In the genomic region with DNA sequence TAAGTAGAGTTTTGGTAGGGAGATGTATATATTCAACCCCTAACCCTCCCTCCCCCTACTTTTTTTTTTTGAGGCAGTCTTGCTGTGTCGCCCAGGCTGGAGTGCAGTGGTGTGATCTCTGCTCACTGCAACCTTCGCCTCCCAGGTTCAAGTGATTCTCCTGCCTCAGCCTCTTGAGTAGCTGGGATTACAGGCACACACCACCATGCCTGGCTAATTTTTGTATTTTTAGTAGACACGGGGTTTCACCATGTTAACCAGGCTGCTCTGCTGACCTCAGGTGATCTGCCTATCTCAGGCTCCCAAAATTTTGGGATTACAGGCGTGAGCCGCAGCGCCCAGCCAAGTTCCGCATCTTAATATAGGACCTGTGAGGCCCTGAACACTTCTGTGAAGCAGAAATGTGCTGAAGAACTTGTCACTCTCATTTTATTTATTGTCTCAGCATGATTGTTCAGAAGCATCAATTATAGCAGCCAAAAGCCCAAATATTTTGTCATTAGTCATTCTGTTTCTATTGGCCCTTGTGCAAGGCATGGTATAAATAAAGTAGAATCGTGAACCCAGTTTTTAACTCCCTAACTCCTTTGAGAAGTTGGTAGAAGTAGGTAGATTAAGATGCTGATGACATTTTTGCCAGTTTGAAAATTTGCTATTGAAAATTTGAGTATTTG, we compare ENCODE assay signal across 16 cellular contexts. TPM values are rescaled to one million over a fixed set of nuclear protein-coding genes. Genes with fewer than 3 reads are reported as not detected.
DNase-seq lines count a peak whose midpoint lies in the region; ATAC-seq, FAIRE-seq and TF ChIP-seq lines count a peak whose summit lies in the region.
"Had no signal": no experiment of that assay in that cellular context is flagged by ENCODE, and none has a peak within 500 bp of the region (broad histone marks: within the 10 kb centered on the region; RNA-seq: fewer than 3 reads in every experiment).

No MANE protein-coding gene starts in this region.

- H3K4me2 ChIP-seq in fibroblast of lung (ENCODE audit: extremely low read depth, insufficient read depth, low read length), result peak overlapping the region; percentile 54
- H3K4me2 ChIP-seq in osteoblast (ENCODE audit: insufficient read depth, low read length), result peak overlapping the region; percentile 42
- no peak overlapping the region for H3K4me2 ChIP-seq in HepG2 (ENCODE audit: low read depth, low read length)

- H3K9me3 ChIP-seq in fibroblast of lung (ENCODE audit: control insufficient read depth, insufficient read depth, low read depth, low read length) (no peaks in the 10 kb centered on the region), osteoblast (ENCODE audit: low read depth, low read length) (no peaks in the 10 kb centered on the region), uterus (no peaks in the 10 kb centered on the region), HepG2 (ENCODE audit: low read length) (no peaks in the 10 kb centered on the region)

- H3K4me1 ChIP-seq in fibroblast of lung (ENCODE audit: control insufficient read depth, extremely low read depth, insufficient read depth, low read length) (peaks cover 5% of the 10 kb centered on the region), osteoblast (ENCODE audit: insufficient read depth, low read length) (peaks cover 42% of the 10 kb centered on the region), uterus (peaks cover 6 to 38% of the 10 kb centered on the region in 2 donors), HepG2 (ENCODE audit: insufficient read depth, low read length) (no peaks in the 10 kb centered on the region)

- DNase-seq in activated T-cell treated with anti-CD3 and anti-CD28 coated beads, Interleukin-2, amount 50 U/mL, for 72 hours, result no peak
- DNase-seq in activated T-cell treated with anti-CD3 and anti-CD28 coated beads, Interleukin-2, amount 50 U/mL, for 48 hours, result no peak
- DNase-seq in fibroblast of lung (ENCODE audit: low read depth in 2 of 2) (no peak), osteoblast (ENCODE audit: insufficient read length, low spot score, missing footprints) (peak; percentile 30), uterus (no peak), HepG2 (ENCODE audit: low spot score) (no peak), HUDEP-2 (lab: John Stamatoyannopoulos, UW; ENCODE audit: unreplicated experiment in 76 of 76) (no peak), GM20000 (ENCODE audit: low spot score) (no peak)
- DNase-seq: 8988T; activated naive CD8-positive, alpha-beta T cell treated with anti-CD3 and anti-CD28 coated beads, Interleukin-2, amount 50 U/mL, for 24 hours; islet precursor cell; NCI-H2029 treated with DMSO at 0.1 percent for 48 hours; NCI-H526 had no signal

- TF ChIP-seq RAD21 in HepG2 (CRISPR knock-in tag; IDR thresholded peaks at IDR 0.05), result no peak

- no peaks in the 10 kb centered on the region for H3K27me3 Mint-ChIP-seq in activated T-cell treated with anti-CD3 and anti-CD28 coated beads, Interleukin-2, amount 50 U/mL, for 72 hours (ENCODE audit: low read depth)
- H3K27me3 Mint-ChIP-seq: activated naive CD8-positive, alpha-beta T cell treated with anti-CD3 and anti-CD28 coated beads, Interleukin-2, amount 50 U/mL, for 24 hours had no signal

- peak overlapping the region; percentile 38 for H3K27ac Mint-ChIP-seq in activated T-cell treated with anti-CD3 and anti-CD28 coated beads, Interleukin-2, amount 50 U/mL, for 72 hours
- H3K27ac Mint-ChIP-seq: activated naive CD8-positive, alpha-beta T cell treated with anti-CD3 and anti-CD28 coated beads, Interleukin-2, amount 50 U/mL, for 24 hours had no signal

- H4K20me1 ChIP-seq in fibroblast of lung (ENCODE audit: control insufficient read depth, extremely low read depth, insufficient read depth, low read length), result peaks cover 14% of the 10 kb centered on the region
- H4K20me1 ChIP-seq in osteoblast (ENCODE audit: insufficient read depth, low read length), result peaks cover 96% of the 10 kb centered on the region
- no peaks in the 10 kb centered on the region for H4K20me1 ChIP-seq in HepG2 (ENCODE audit: insufficient read depth, low read length)

- POLR2A ChIA-PET in HepG2 (lab: Yijun Ruan, JAX), result no interaction called here

- intact Hi-C loops in uterus (cut with DNase I; ENCODE audit: low total_unique reads), result no loop called here
- intact Hi-C loops in HepG2 (cut with micrococcal nuclease; ENCODE audit: unreplicated experiment), result no loop called here

- no peak overlapping the region for H2AFZ ChIP-seq in fibroblast of lung (ENCODE audit: low read length)
- no peak overlapping the region for H2AFZ ChIP-seq in osteoblast (ENCODE audit: low read length)
- no peak overlapping the region for H2AFZ ChIP-seq in HepG2 (ENCODE audit: low read length)

- no peak overlapping the region for H3K27ac ChIP-seq in fibroblast of lung (ENCODE audit: insufficient read depth, low read length)
- H3K27ac ChIP-seq in osteoblast (ENCODE audit: low read depth, low read length), result peak overlapping the region; percentile 14
- H3K27ac ChIP-seq in uterus, result peak overlapping the region; percentile 58 to 84
- H3K27ac ChIP-seq in HepG2 (ENCODE audit: extremely low read length, insufficient read depth, low read length), result no peak overlapping the region

- no peak overlapping the region for H3K9ac ChIP-seq in fibroblast of lung (ENCODE audit: insufficient read depth, low read length)
- H3K9ac ChIP-seq in HepG2 (ENCODE audit: insufficient read depth, low read depth, low read length), result no peak overlapping the region

- no peak for ATAC-seq in activated T-cell treated with anti-CD3 and anti-CD28 coated beads, Interleukin-2, amount 50 U/mL, for 72 hours (replicated peaks in 1 of 2)
- no peak for ATAC-seq in HepG2
- ATAC-seq: activated naive CD8-positive, alpha-beta T cell treated with anti-CD3 and anti-CD28 coated beads, Interleukin-2, amount 50 U/mL, for 24 hours had no signal

- TF ChIP-seq CTCF in fibroblast of lung (conservative IDR thresholded peaks at IDR 0.05 in 1 of 2, IDR thresholded peaks at IDR 0.05 in 1 of 2; ENCODE audit: low read depth in 1 of 2, low read length in 2 of 2) (no peak), osteoblast (IDR thresholded peaks at IDR 0.05; ENCODE audit: extremely low read depth, low read depth, low read length) (no peak), uterus (IDR thresholded peaks at IDR 0.05) (no peak), HepG2 (CRISPR knock-in tag; IDR thresholded peaks at IDR 0.05) (no peak), GM20000 (IDR thresholded peaks at IDR 0.05; ENCODE audit: extremely low read depth, missing control alignments) (no peak)

- H3K27me3 ChIP-seq in fibroblast of lung (ENCODE audit: control insufficient read depth, insufficient read depth, low read length) (no peaks in the 10 kb centered on the region), osteoblast (ENCODE audit: insufficient read depth, low read length) (no peaks in the 10 kb centered on the region), uterus (no peaks in the 10 kb centered on the region), HepG2 (ENCODE audit: control insufficient read depth in 1 of 2, insufficient read depth in 2 of 2, low read length in 2 of 2) (no peaks in the 10 kb centered on the region)

- H3K36me3 ChIP-seq in fibroblast of lung (ENCODE audit: control insufficient read depth, insufficient read depth, low read length) (no peaks in the 10 kb centered on the region), osteoblast (ENCODE audit: insufficient read depth, low read length) (peaks cover 19% of the 10 kb centered on the region), uterus (no peaks in the 10 kb centered on the region), HepG2 (replicated peaks in 1 of 2; ENCODE audit: control insufficient read depth in 1 of 2, insufficient read depth in 2 of 2, low read length in 2 of 2) (peaks cover 0 to 1% of the 10 kb centered on the region in 2 experiments; a peak in 1 of 5 replicates)

- no peak for FAIRE-seq in HepG2 (lab: Jason Lieb, UNC)
- FAIRE-seq: endometrium, TTC549 had no signal

- BruUV-seq in HepG2 (replicated peaks; lab: Mats Ljungman, UMichigan), result no TSS peak

- no peaks in the 10 kb centered on the region for H3K9me3 Mint-ChIP-seq in activated T-cell treated with anti-CD3 and anti-CD28 coated beads, Interleukin-2, amount 50 U/mL, for 72 hours
- H3K9me3 Mint-ChIP-seq: activated naive CD8-positive, alpha-beta T cell treated with anti-CD3 and anti-CD28 coated beads, Interleukin-2, amount 50 U/mL, for 24 hours had no signal

- H3K4me1 Mint-ChIP-seq in activated T-cell treated with anti-CD3 and anti-CD28 coated beads, Interleukin-2, amount 50 U/mL, for 72 hours (ENCODE audit: low read depth), result peaks cover 11% of the 10 kb centered on the region

- TF ChIP-seq EP300 in HepG2 (IDR thresholded peaks at IDR 0.05; ENCODE audit: low read depth in 2 of 2, low read length in 2 of 2) (no peak), HepG2 (CRISPR knock-in tag; IDR thresholded peaks at IDR 0.05; ENCODE audit: borderline replicate concordance) (no peak)

- TF ChIP-seq POLR2A in uterus (IDR thresholded peaks at IDR 0.05), result no peak
- TF ChIP-seq POLR2A in HepG2 (IDR thresholded peaks at IDR 0.05; ENCODE audit: insufficient read depth in 1 of 2, low read depth in 2 of 2, low read length in 2 of 2), result no peak

- H3K4me3 Mint-ChIP-seq in activated T-cell treated with anti-CD3 and anti-CD28 coated beads, Interleukin-2, amount 50 U/mL, for 72 hours, result no peak overlapping the region
- H3K4me3 Mint-ChIP-seq: activated naive CD8-positive, alpha-beta T cell treated with anti-CD3 and anti-CD28 coated beads, Interleukin-2, amount 50 U/mL, for 24 hours had no signal

- H3K79me2 ChIP-seq in fibroblast of lung (ENCODE audit: control insufficient read depth, insufficient read depth, low read length) (peaks cover 87% of the 10 kb centered on the region), osteoblast (ENCODE audit: insufficient read depth, low read length) (peaks cover 99% of the 10 kb centered on the region), HepG2 (ENCODE audit: insufficient read depth, low read length) (peaks cover 36% of the 10 kb centered on the region)

- in situ Hi-C loops in HepG2 (cut with HindIII; ENCODE audit: extremely low pct_ligation_motif_present, low pct_unique_long_range_greater_than_20kb), result no loop called here

- H3K36me3 Mint-ChIP-seq in activated T-cell treated with anti-CD3 and anti-CD28 coated beads, Interleukin-2, amount 50 U/mL, for 72 hours (ENCODE audit: insufficient read depth in 2 of 2), result peaks cover 0 to 4% of the 10 kb centered on the region in 2 donors

- CTCF ChIA-PET in HepG2 (lab: Yijun Ruan, JAX; ENCODE audit: low intra/inter-chr PET ratio, low total read pairs), result no interaction called here

- H3K4me3 ChIP-seq in fibroblast of lung (replicated peaks in 1 of 4; ENCODE audit: control extremely low read depth in 1 of 4, insufficient read depth in 1 of 4, low read depth in 3 of 4, low read length in 4 of 4) (no peak overlapping the region), osteoblast (ENCODE audit: insufficient read depth, low read length) (no peak overlapping the region), uterus (no peak overlapping the region), HepG2 (replicated peaks in 1 of 3; ENCODE audit: insufficient read depth in 1 of 3, low read depth in 2 of 3, low read length in 3 of 3) (no peak overlapping the region)

- 95% methylated on average over 8 of the region's 8 CpGs for WGBS in HepG2 (ENCODE audit: low lambda C conversion rate)

RNA-seq across cellular contexts. Expression of a gene that starts 19.4 kb away (rescaled TPM):
- total RNA-seq in activated T-cell treated with anti-CD3 and anti-CD28 coated beads, Interleukin-2, amount 50 U/mL, for 72 hours, result 10 to 100 TPM; 62.8 to 70.4 TPM
- total RNA-seq in fibroblast of lung (249 and 289 TPM in 2 replicates), osteoblast (627 and 634 TPM in 2 replicates), uterus (100 to 1,000 TPM; 294 to 674 (median 623) TPM), HepG2 (2016; rRNA removed; fragmentation: Illumina TruSeq; extraction: Trizol) (106 and 164 TPM in 2 replicates)
- polyA plus RNA-seq in fibroblast of lung (276 and 737 TPM in 2 replicates), HepG2 (2011; rRNA removed) (21.8 and 27.6 TPM in 2 replicates)
- polyA plus RNA-seq in fibroblast of lung (2012), result 439 and 919 TPM in 2 replicates
- 5.4 and 10.3 TPM in 2 replicates for polyA minus RNA-seq in fibroblast of lung (ENCODE audit: low replicate concordance)
- 28.2 and 36.3 TPM in 2 replicates for total RNA-seq in HepG2 (2016; cell fraction: cytosol; rRNA removed; fragmentation: Illumina TruSeq; extraction: Trizol; ENCODE audit: low read depth)
- 120 and 172 TPM in 2 replicates for total RNA-seq in HepG2 (2016; cell fraction: insoluble cytoplasmic fraction; rRNA removed; fragmentation: Illumina TruSeq; extraction: Trizol)
- 94.4 and 96.0 TPM in 2 replicates for total RNA-seq in HepG2 (2016; cell fraction: membrane; rRNA removed; fragmentation: Illumina TruSeq; extraction: Trizol)
- total RNA-seq in HepG2 (2016; cell fraction: nucleus; rRNA removed; fragmentation: Illumina TruSeq; extraction: Trizol), result 46.1 and 50.0 TPM in 2 replicates
- polyA plus RNA-seq in HepG2 (2011; cell fraction: cytosol; rRNA removed), result 11.0 and 20.0 TPM in 2 replicates
- 8.1 and 11.6 TPM in 2 replicates for polyA plus RNA-seq in HepG2 (2011; cell fraction: nucleus; rRNA removed)
- 74.6 and 95.1 TPM in 2 replicates for polyA plus RNA-seq in HepG2 (2012)
- polyA plus RNA-seq in HepG2 (2016; cell fraction: cytosol; fragmentation: Illumina TruSeq; extraction: Trizol; ENCODE audit: low read depth), result 77.0 and 95.4 TPM in 2 replicates
- polyA plus RNA-seq in HepG2 (2016; cell fraction: insoluble cytoplasmic fraction; fragmentation: Illumina TruSeq; extraction: Trizol; ENCODE audit: low read depth), result 263 and 281 TPM in 2 replicates
- polyA plus RNA-seq in HepG2 (2016; cell fraction: membrane; fragmentation: Illumina TruSeq; extraction: Trizol; ENCODE audit: low read depth), result 120 and 139 TPM in 2 replicates
- 108 and 109 TPM in 2 replicates for polyA plus RNA-seq in HepG2 (2016; cell fraction: nucleus; fragmentation: Illumina TruSeq; extraction: Trizol; ENCODE audit: insufficient read depth, low read depth)
- polyA minus RNA-seq in HepG2 (2011; rRNA and poly(A)+ RNA removed; ENCODE audit: low replicate concordance), result 1.3 and 4.9 TPM in 2 replicates
- polyA minus RNA-seq in HepG2 (2011; cell fraction: cytosol; rRNA and poly(A)+ RNA removed), result 15.3 and 15.9 TPM in 2 replicates
- 5.8 and 7.6 TPM in 2 replicates for polyA minus RNA-seq in HepG2 (2011; cell fraction: nucleus; rRNA and poly(A)+ RNA removed)

RNA-seq across cellular contexts. Expression of a gene that starts 58.1 kb away (rescaled TPM):
- 1 to 10 TPM in 1 of 2 donors, under 1 TPM in 1; 0.23 to 1.2 TPM for total RNA-seq in activated T-cell treated with anti-CD3 and anti-CD28 coated beads, Interleukin-2, amount 50 U/mL, for 72 hours
- total RNA-seq in fibroblast of lung (1.8 and 2.3 TPM in 2 replicates), osteoblast (1.8 and 2.9 TPM in 2 replicates), uterus (1 to 10 TPM; 1.5 to 5.1 (median 3.1) TPM), HepG2 (2016; rRNA removed; fragmentation: Illumina TruSeq; extraction: Trizol) (0.22 and 0.36 TPM in 2 replicates)
- polyA plus RNA-seq in fibroblast of lung (1.5 TPM in 2 replicates), HepG2 (2011; rRNA removed) (0.24 and 0.26 TPM in 2 replicates)
- polyA plus RNA-seq in fibroblast of lung (2012), result 1.3 and 1.9 TPM in 2 replicates
- polyA minus RNA-seq in fibroblast of lung (ENCODE audit: low replicate concordance), result not detected in 2 replicates
- 0.30 TPM in 1 of 2 replicates, not detected in the other for total RNA-seq in HepG2 (2016; cell fraction: cytosol; rRNA removed; fragmentation: Illumina TruSeq; extraction: Trizol; ENCODE audit: low read depth)
- 0.30 and 0.79 TPM in 2 replicates for total RNA-seq in HepG2 (2016; cell fraction: insoluble cytoplasmic fraction; rRNA removed; fragmentation: Illumina TruSeq; extraction: Trizol)
- total RNA-seq in HepG2 (2016; cell fraction: membrane; rRNA removed; fragmentation: Illumina TruSeq; extraction: Trizol), result 0.28 and 0.34 TPM in 2 replicates
- 0.19 and 0.44 TPM in 2 replicates for total RNA-seq in HepG2 (2016; cell fraction: nucleus; rRNA removed; fragmentation: Illumina TruSeq; extraction: Trizol)
- 0.28 and 0.32 TPM in 2 replicates for polyA plus RNA-seq in HepG2 (2011; cell fraction: cytosol; rRNA removed)
- polyA plus RNA-seq in HepG2 (2011; cell fraction: nucleus; rRNA removed), result 0.11 and 0.23 TPM in 2 replicates
- 0.15 and 0.31 TPM in 2 replicates for polyA plus RNA-seq in HepG2 (2012)
- 0.11 and 0.23 TPM in 2 replicates for polyA plus RNA-seq in HepG2 (2016; cell fraction: cytosol; fragmentation: Illumina TruSeq; extraction: Trizol; ENCODE audit: low read depth)
- 0.26 and 0.56 TPM in 2 replicates for polyA plus RNA-seq in HepG2 (2016; cell fraction: insoluble cytoplasmic fraction; fragmentation: Illumina TruSeq; extraction: Trizol; ENCODE audit: low read depth)
- 0.26 and 0.31 TPM in 2 replicates for polyA plus RNA-seq in HepG2 (2016; cell fraction: membrane; fragmentation: Illumina TruSeq; extraction: Trizol; ENCODE audit: low read depth)
- polyA plus RNA-seq in HepG2 (2016; cell fraction: nucleus; fragmentation: Illumina TruSeq; extraction: Trizol; ENCODE audit: insufficient read depth, low read depth), result 0.21 and 0.27 TPM in 2 replicates
- 0.42 and 1.2 TPM in 2 replicates for polyA minus RNA-seq in HepG2 (2011; rRNA and poly(A)+ RNA removed; ENCODE audit: low replicate concordance)
- not detected in 2 replicates for polyA minus RNA-seq in HepG2 (2011; cell fraction: cytosol; rRNA and poly(A)+ RNA removed)
- polyA minus RNA-seq in HepG2 (2011; cell fraction: nucleus; rRNA and poly(A)+ RNA removed), result 0.25 TPM in 1 of 2 replicates, not detected in the other
- total RNA-seq: mesenteric fat pad had no signal

Comparison
In these comparisons a context has a peak if more than half of its experiments do, and no peak if none do; other contexts are left out.
1. H3K27ac ChIP-seq: peak in osteoblast (single experiment) and uterus (2 of 2); none in fibroblast of lung (single experiment) and HepG2 (single experiment).